Comparison of ENCODE assay signal across 1 cellular context in genomic region chr14:74684444-74684843, GRCh38.
TF ChIP-seq lines count a peak whose summit lies in the region.

No MANE protein-coding gene starts in this region.

TF ChIP-seq in GM12878, 131 proteins besides CTCF, POLR2A, EP300 and RAD21 (continued from another document):
- TF ChIP-seq TBL1XR1 (IDR thresholded peaks at IDR 0.05; ENCODE audit: low read depth, low read length): 0 out of 2 replicates have a peak, but pooled peaks have one; percentile 30
- no peak for TF ChIP-seq EGR1 (IDR thresholded peaks at IDR 0.05; ENCODE audit: borderline replicate concordance in 1 of 2, low read depth in 2 of 2, low read length in 2 of 2)
- TF ChIP-seq IRF3 (IDR thresholded peaks at IDR 0.05): no peak
- TF ChIP-seq EED (IDR thresholded peaks at IDR 0.05; ENCODE audit: low read depth): no peak
- TF ChIP-seq NKRF (conservative IDR thresholded peaks at IDR 0.05): no peak
- no peak for TF ChIP-seq POLR2AphosphoS2 (IDR thresholded peaks at IDR 0.05; ENCODE audit: low read depth, low read length)
- TF ChIP-seq PKNOX1 (IDR thresholded peaks at IDR 0.05): peak; percentile 44; the same call in 1 of the 2 replicates
- no peak for TF ChIP-seq SP1 (IDR thresholded peaks at IDR 0.05; ENCODE audit: low read depth, low read length)
